ENCODE assay signal across 1 cellular context in genomic region chr10:103373544-103373943, GRCh38.
TF ChIP-seq lines count a peak whose summit lies in the region.

No MANE protein-coding gene starts in this region.

TF ChIP-seq in GM12878, 131 proteins besides CTCF, POLR2A, EP300 and RAD21 (continued from another document):
- TF ChIP-seq REST (IDR thresholded peaks at IDR 0.05; ENCODE audit: low read depth, low read length): no peak
- TF ChIP-seq MYC (IDR thresholded peaks at IDR 0.05; ENCODE audit: insufficient read depth, insufficient read length, insufficient replicate concordance, low read length, severe bottlenecking): no peak
- no peak for TF ChIP-seq RB1 (IDR thresholded peaks at IDR 0.05; ENCODE audit: borderline replicate concordance)
- no peak for TF ChIP-seq PAX8 (IDR thresholded peaks at IDR 0.05)
- no peak for TF ChIP-seq CEBPB (IDR thresholded peaks at IDR 0.05; ENCODE audit: borderline replicate concordance in 1 of 2, low read depth in 2 of 2, low read length in 2 of 2)
- TF ChIP-seq ZBTB33 (IDR thresholded peaks at IDR 0.05): no peak
- no peak for TF ChIP-seq SKIL (IDR thresholded peaks at IDR 0.05; ENCODE audit: low read depth, poor library complexity, severe bottlenecking)
- TF ChIP-seq ZNF622 (IDR thresholded peaks at IDR 0.05): no peak
- no peak for TF ChIP-seq TBL1XR1 (IDR thresholded peaks at IDR 0.05; ENCODE audit: low read depth, low read length)
- TF ChIP-seq FOS (IDR thresholded peaks at IDR 0.05; ENCODE audit: borderline replicate concordance, extremely low read depth, insufficient read length): no peak
- TF ChIP-seq CEBPZ (IDR thresholded peaks at IDR 0.05; ENCODE audit: low read depth, low read length): no peak
- TF ChIP-seq SUPT20H (IDR thresholded peaks at IDR 0.05; ENCODE audit: borderline replicate concordance, control insufficient read depth, low read depth, low read length): no peak
- TF ChIP-seq BRCA1 (IDR thresholded peaks at IDR 0.05; ENCODE audit: low read depth, low read length): no peak
- TF ChIP-seq YBX1 (IDR thresholded peaks at IDR 0.05): no peak
- TF ChIP-seq ATF2 (IDR thresholded peaks at IDR 0.05; ENCODE audit: low read length): peak; percentile 66
